27 cellular contexts compared by ENCODE assay signal in the genomic region with DNA sequence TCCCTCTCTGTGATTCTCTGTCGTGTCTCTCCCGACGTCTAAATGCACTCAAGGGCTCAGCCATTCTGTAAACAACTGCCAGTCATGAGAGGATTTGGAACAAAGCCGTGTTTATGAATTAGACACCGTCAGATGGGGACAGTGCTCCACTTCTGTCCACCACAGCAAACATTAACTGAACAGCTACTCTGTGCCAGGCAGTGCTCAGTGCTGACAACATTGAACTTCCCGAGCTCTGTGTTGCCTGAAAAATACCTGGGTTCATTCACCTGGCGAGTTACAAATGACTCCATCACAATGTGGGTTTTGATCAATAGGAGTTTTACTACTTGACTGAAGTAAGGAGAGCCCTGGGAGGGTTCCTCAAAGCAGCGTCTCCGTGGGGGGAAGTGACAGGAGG.
DNase-seq lines count a peak whose midpoint lies in the region; ATAC-seq, FAIRE-seq and TF ChIP-seq lines count a peak whose summit lies in the region.
"Had no signal": no experiment of that assay in that cellular context is flagged by ENCODE, and none has a peak within 500 bp of the region (broad histone marks: within the 10 kb centered on the region; RNA-seq: fewer than 3 reads in every experiment).

No MANE protein-coding gene starts in this region.

- no peaks in the 10 kb centered on the region for H3K27me3 ChIP-seq in right lobe of liver
- H3K27me3 ChIP-seq: BLaER1 treated with 17β-estradiol and CSF1 and Interleukin-3, amounts not matched to agents 10 nM and 100 nM had no signal

- ATAC-seq in right lobe of liver: peak; percentile 90 to 96 (median 92)
- ATAC-seq: A549; CD8-positive, alpha-beta T cell; GM12878 had no signal

- H3K4me3 ChIP-seq in right lobe of liver: no peak overlapping the region
- H3K4me3 ChIP-seq: A549; BLaER1 treated with 17β-estradiol and CSF1 and Interleukin-3, amounts not matched to agents 10 nM and 100 nM; GM12878 had no signal

- FAIRE-seq in D721Med (lab: Jason Lieb, UNC) (no peak), HTR-8/SVneo (lab: Jason Lieb, UNC) (no peak)
- FAIRE-seq: A549, GM12878, GM12892, GM18507 had no signal

- DNase-seq in NCI-H2029 treated with DMSO at 0.1 percent for 48 hours (lab: John Stamatoyannopoulos, UW): peak; percentile 18
- no peak for DNase-seq in NCI-H2029 (lab: John Stamatoyannopoulos, UW)
- no peak for DNase-seq in D721Med (ENCODE audit: insufficient read length, low spot score)
- peak; percentile 10 for DNase-seq in SK-MEL-5 (ENCODE audit: low read depth, low spot score)
- DNase-seq in right lobe of liver: no peak
- no peak for DNase-seq in T-helper 2 cell
- DNase-seq in HTR-8/SVneo (ENCODE audit: insufficient read length, low spot score): no peak
- no peak for DNase-seq in inferior parietal cortex (ENCODE audit: extremely low spot score)
- DNase-seq: AML-193; Caco-2; Calu3; CD4-positive, alpha-beta T cell; CD8-positive, alpha-beta T cell; DMS 273 treated with DMSO at 0.1 percent for 48 hours; DMS153; DMS53; DMS79; DND-41; EL; GDM1 had no signal

- H3K27ac ChIP-seq in right lobe of liver: no peak overlapping the region
- H3K27ac ChIP-seq: 22Rv1; A549; BLaER1 treated with 17β-estradiol and CSF1 and Interleukin-3, amounts not matched to agents 10 nM and 100 nM; C4-2B had no signal

- no peak for TF ChIP-seq POLR2A in right lobe of liver (IDR thresholded peaks at IDR 0.05)

- TF ChIP-seq CTCF in D721Med (IDR thresholded peaks at IDR 0.05; ENCODE audit: insufficient read depth, missing control alignments): peak; percentile 7
- TF ChIP-seq CTCF in right lobe of liver (IDR thresholded peaks at IDR 0.05): no peak

- H3K4me1 ChIP-seq in right lobe of liver: no peaks in the 10 kb centered on the region
- H3K4me1 ChIP-seq: A549; BLaER1 treated with 17β-estradiol and CSF1 and Interleukin-3, amounts not matched to agents 10 nM and 100 nM; Caco-2 had no signal

- intact Hi-C loops in right lobe of liver (cut with DNase I): no loop called here

- in situ Hi-C loops in SK-MEL-5 (cut with HindIII; ENCODE audit: low pct_unique_long_range_greater_than_20kb, low sequenced_read_pairs): no loop called here

- 21% methylated on average over 9 of the region's 9 CpGs for WGBS in right lobe of liver (ENCODE audit: insufficient coverage, low coverage, low lambda C conversion rate, missing lambda C conversion rate)

- H3K9me3 ChIP-seq in right lobe of liver: peaks cover 0 to 3% (median 0%) of the 10 kb centered on the region in 4 donors
- H3K9me3 ChIP-seq: A549, Caco-2 had no signal

- no peaks in the 10 kb centered on the region for H3K36me3 ChIP-seq in right lobe of liver
- H3K36me3 ChIP-seq: BLaER1 treated with 17β-estradiol and CSF1 and Interleukin-3, amounts not matched to agents 10 nM and 100 nM had no signal

Comparison
In these comparisons a context has a peak if more than half of its experiments do, and no peak if none do; other contexts are left out.
1. DNase-seq: peak in NCI-H2029 treated with DMSO at 0.1 percent for 48 hours (single experiment) and SK-MEL-5 (single experiment); none in NCI-H2029 (single experiment), D721Med (single experiment), right lobe of liver (0 of 3), T-helper 2 cell (0 of 5), HTR-8/SVneo (single experiment) and inferior parietal cortex (single experiment).